ENCODE assay signal across 8 cellular contexts in the genomic region with DNA sequence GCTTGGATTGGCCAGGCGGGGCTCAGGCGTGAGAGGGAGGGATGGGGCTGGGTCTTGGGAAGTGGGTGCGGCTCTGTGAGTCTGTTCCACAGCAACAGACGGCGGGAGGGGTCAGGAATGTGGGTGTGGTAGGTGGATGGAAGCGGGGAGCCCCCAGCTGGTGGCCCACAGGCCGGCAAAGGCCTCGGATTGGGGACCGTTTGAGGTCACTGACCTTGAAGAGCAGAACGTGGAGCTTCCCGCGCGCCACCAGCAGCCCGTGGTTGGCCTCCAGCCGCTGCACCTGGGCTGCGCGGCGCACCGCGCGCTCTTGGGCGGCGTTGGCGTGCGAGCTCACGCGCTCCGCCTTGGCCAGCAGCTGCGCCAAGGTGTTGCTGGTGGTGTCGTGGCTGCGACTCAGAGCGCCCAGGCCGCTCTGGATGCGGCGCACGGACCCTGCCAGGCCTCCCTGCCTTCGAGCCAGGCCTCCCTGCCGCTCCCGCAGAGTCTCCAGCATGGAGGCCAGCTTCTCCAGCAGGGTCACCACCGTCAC. TPM values are rescaled to one million over a fixed set of nuclear protein-coding genes. Genes with fewer than 3 reads are reported as not detected.
DNase-seq lines count a peak whose midpoint lies in the region; ATAC-seq and TF ChIP-seq lines count a peak whose summit lies in the region.

No MANE protein-coding gene starts in this region.

- peak overlapping the region; percentile 98 for H3K9ac ChIP-seq in adipocyte (ENCODE audit: low read length)

- in situ Hi-C loops in ACHN (cut with HindIII; ENCODE audit: low pct_ligation_motif_present, low pct_unique_long_range_greater_than_20kb, low sequenced_read_pairs) = no loop called here

- peak; percentile 54 for ATAC-seq in GM18909 (IDR thresholded peaks at IDR 0.05; ENCODE audit: poor library complexity, unreplicated experiment)
- peak; percentile 37 for ATAC-seq in HG03442 (IDR thresholded peaks at IDR 0.05; ENCODE audit: unreplicated experiment)
- peak; percentile 93 to 95 (median 93) for ATAC-seq in heart left ventricle

- 0 to 1% (median 0%) methylated on average over 4 to 40 of the region's 40 CpGs for WGBS in heart left ventricle, 4 donors

- H3K4me1 ChIP-seq in ACC112 (ENCODE audit: control insufficient read depth, insufficient read depth, low read length, unreplicated experiment) (peaks cover 30% of the 10 kb centered on the region), adipocyte (ENCODE audit: control insufficient read depth, insufficient read depth, low read length) (peaks cover 59% of the 10 kb centered on the region), heart left ventricle (peaks cover 0 to 58% (median 37%) of the 10 kb centered on the region in 12 donors)

- intact Hi-C loops in heart left ventricle (cut with DNase I) = loop anchor here (2.0 to 10.0 kb wide), 13 partner anchors 32 to 365 kb away; a partner anchor contains a TSS

- TF ChIP-seq CTCF in heart left ventricle (IDR thresholded peaks at IDR 0.05) = peak in 3 of 12 donors; percentile 5 to 18 (median 9)

- peak overlapping the region; percentile 84 for H3K4me3 ChIP-seq in ACC112 (ENCODE audit: low read depth, low read length)
- peak overlapping the region; percentile 93 for H3K4me3 ChIP-seq in adipocyte (ENCODE audit: low read length)
- H3K4me3 ChIP-seq in heart left ventricle = peak overlapping the region; percentile 29 to 75 (median 68)

- TF ChIP-seq POLR2A in heart left ventricle (IDR thresholded peaks at IDR 0.05) = peak in 1 of 2 donors; percentile 2

- H3K27me3 ChIP-seq in ACC112 (ENCODE audit: insufficient read depth, low read length) = no peaks in the 10 kb centered on the region
- H3K27me3 ChIP-seq in adipocyte (replicated peaks; ENCODE audit: control insufficient read depth, insufficient read depth, low read length) = no peaks in the 10 kb centered on the region
- H3K27me3 ChIP-seq in heart left ventricle = peaks cover 0 to 8% (median 0%) of the 10 kb centered on the region in 9 donors

- peaks cover 25% of the 10 kb centered on the region for H3K79me2 ChIP-seq in ACC112 (ENCODE audit: control insufficient read depth, insufficient read depth, low read length, unreplicated experiment)

- H3K36me3 ChIP-seq in ACC112 (ENCODE audit: insufficient read depth, low read length) (no peaks in the 10 kb centered on the region), adipocyte (ENCODE audit: control insufficient read depth, insufficient read depth, low read length, severe bottlenecking) (no peaks in the 10 kb centered on the region), heart left ventricle (no peaks in the 10 kb centered on the region)

- H2AFZ ChIP-seq in ACC112 (ENCODE audit: low read length, unreplicated experiment) = peak overlapping the region; percentile 93

- DNase-seq in adipocyte (ENCODE audit: low read depth) = peak; percentile 98
- DNase-seq in heart left ventricle = peak; percentile 94 to 97 (median 96)
- peak; percentile 89 for DNase-seq in retina
- DNase-seq in pons (ENCODE audit: low spot score) = no peak
- DNase-seq in ACHN = no peak

- H3K27ac ChIP-seq in ACC112 (ENCODE audit: low read depth, low read length) (peak overlapping the region; percentile 98), heart left ventricle (peak overlapping the region; percentile 94 to 100 (median 99))

- H3K9me3 ChIP-seq in adipocyte (ENCODE audit: control insufficient read depth, low read length) (no peaks in the 10 kb centered on the region), heart left ventricle (no peaks in the 10 kb centered on the region)

RNA-seq across cellular contexts. Expression of a gene that starts 0.4 kb away (rescaled TPM):
- total RNA-seq in heart left ventricle = 100 to 1,000 TPM in 4 of 9 donors, 10 to 100 TPM in 5; 40.4 to 155 (median 86.7) TPM
- polyA plus RNA-seq in heart left ventricle = 100 to 1,000 TPM in 1 of 2 donors, 10 to 100 TPM in 1; 92.8 to 126 TPM

Comparison
In these comparisons a context has a peak if more than half of its experiments do, and no peak if none do; other contexts are left out.
1. ATAC-seq: peak in every context shown above with its lines; median percentile 93 in heart left ventricle; 54 in GM18909; 37 in HG03442.
2. DNase-seq: peak in adipocyte (single experiment), heart left ventricle (5 of 5) and retina (single experiment); none in pons (single experiment) and ACHN (single experiment).
3. Peak in every context shown above with its lines, with median percentiles within 50 percentile points of each other: H3K4me3 ChIP-seq.